In the genomic region with DNA sequence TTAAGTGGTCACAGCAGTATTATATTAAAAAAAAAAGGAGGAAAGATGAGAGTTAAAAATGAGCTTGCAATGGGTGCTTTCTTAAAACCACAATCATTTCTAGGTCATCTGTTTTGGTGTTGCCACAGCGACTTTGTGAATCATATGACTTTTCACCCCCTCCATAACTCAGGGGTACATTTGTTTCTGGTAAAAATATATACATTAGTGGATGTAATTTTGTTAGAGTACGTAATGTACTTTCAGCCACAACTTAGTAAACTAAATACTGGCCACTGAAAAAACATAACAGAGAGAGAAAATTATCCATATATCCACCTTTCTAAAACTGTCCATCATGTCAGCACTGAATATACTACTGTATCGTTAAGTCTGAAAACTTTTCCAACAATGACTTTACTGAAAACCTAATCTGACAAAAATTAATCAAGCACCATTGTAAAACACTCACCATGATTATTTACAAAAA, we compare ENCODE assay signal across 8 cellular contexts. TPM values are rescaled to one million over a fixed set of nuclear protein-coding genes. Genes with fewer than 3 reads are reported as not detected.
DNase-seq lines count a peak whose midpoint lies in the region; ATAC-seq and TF ChIP-seq lines count a peak whose summit lies in the region.

No MANE protein-coding gene starts in this region.

- H3K27me3 ChIP-seq in BLaER1 treated with 17β-estradiol and CSF1 and Interleukin-3, amounts not matched to agents 10 nM and 100 nM, result no peaks in the 10 kb centered on the region
- H3K27me3 ChIP-seq in hepatocyte (no peaks in the 10 kb centered on the region), body of pancreas (no peaks in the 10 kb centered on the region), BE2C (no peaks in the 10 kb centered on the region)

- peak overlapping the region; percentile 56 to 83 (median 68) for H3K4me3 ChIP-seq in BLaER1 treated with 17β-estradiol and CSF1 and Interleukin-3, amounts not matched to agents 10 nM and 100 nM
- H3K4me3 ChIP-seq in hepatocyte (peak overlapping the region; percentile 19), body of pancreas (no peak overlapping the region), BE2C (ENCODE audit: low read depth, low read length) (no peak overlapping the region)

- peak overlapping the region; percentile 98 for H3K27ac Mint-ChIP-seq in T-helper 17 cell

- H3K4me1 ChIP-seq in BLaER1 treated with 17β-estradiol and CSF1 and Interleukin-3, amounts not matched to agents 10 nM and 100 nM, result peaks cover 16 to 67% (median 34%) of the 10 kb centered on the region in 10 experiments
- H3K4me1 ChIP-seq in hepatocyte (ENCODE audit: insufficient read depth) (peaks cover 9% of the 10 kb centered on the region), body of pancreas (peaks cover 44% of the 10 kb centered on the region), BE2C (no peaks in the 10 kb centered on the region)

- H2AFZ ChIP-seq in hepatocyte, result no peak overlapping the region

- H3K9me2 ChIP-seq in hepatocyte (replicated peaks; ENCODE audit: insufficient read depth), result no peaks in the 10 kb centered on the region

- H3K9ac ChIP-seq in BLaER1 treated with 17β-estradiol and CSF1 and Interleukin-3, amounts not matched to agents 10 nM and 100 nM, result peak overlapping the region; percentile 80 to 99 (median 91); a peak in 20 of 22 replicates

- 76% methylated on average over 3 of the region's 3 CpGs for WGBS in hepatocyte (ENCODE audit: low lambda C conversion rate, missing lambda C conversion rate)
- 72 to 77% methylated on average over 3 of the region's 3 CpGs for WGBS in body of pancreas, 2 donors

- H3K27ac ChIP-seq in BLaER1 treated with 17β-estradiol and CSF1 and Interleukin-3, amounts not matched to agents 10 nM and 100 nM, result peak overlapping the region; percentile 86 to 99 (median 97)
- H3K27ac ChIP-seq in hepatocyte, result peak overlapping the region; percentile 86
- peak overlapping the region in 1 of 4 donors; percentile 21 for H3K27ac ChIP-seq in body of pancreas

- H3K4me1 Mint-ChIP-seq in T-helper 17 cell, result peaks cover 46% of the 10 kb centered on the region

- TF ChIP-seq CTCF in hepatocyte (IDR thresholded peaks at IDR 0.05; ENCODE audit: poor library complexity), result no peak
- TF ChIP-seq CTCF in body of pancreas (IDR thresholded peaks at IDR 0.05), result no peak
- TF ChIP-seq CTCF in BE2C (IDR thresholded peaks at IDR 0.05; ENCODE audit: low read depth, low read length), result no peak

- peaks cover 7% of the 10 kb centered on the region for H3K36me3 Mint-ChIP-seq in T-helper 17 cell (ENCODE audit: low read depth)

- peaks cover 10 to 32% (median 26%) of the 10 kb centered on the region in 11 experiments; a peak in 20 of 22 replicates for H3K9me3 ChIP-seq in BLaER1 treated with 17β-estradiol and CSF1 and Interleukin-3, amounts not matched to agents 10 nM and 100 nM (replicated peaks in 1 of 11)
- no peaks in the 10 kb centered on the region for H3K9me3 ChIP-seq in T-helper 17 cell (ENCODE audit: control insufficient read depth, low read length, poor library complexity, severe bottlenecking)
- no peaks in the 10 kb centered on the region for H3K9me3 ChIP-seq in hepatocyte (ENCODE audit: low read depth)
- no peaks in the 10 kb centered on the region for H3K9me3 ChIP-seq in body of pancreas
- H3K9me3 ChIP-seq in BE2C, result no peaks in the 10 kb centered on the region

- H3K4me3 Mint-ChIP-seq in T-helper 17 cell, result peak overlapping the region; percentile 81

- ATAC-seq in HG02852 (IDR thresholded peaks at IDR 0.05; ENCODE audit: unreplicated experiment) (peak; percentile 43), T-helper 17 cell (peak; percentile 74), body of pancreas (no peak)

- DNase-seq in T-helper 17 cell, result no peak
- DNase-seq in hepatocyte (ENCODE audit: low spot score), result no peak
- no peak for DNase-seq in body of pancreas
- no peak for DNase-seq in NCI-H2171 (lab: John Stamatoyannopoulos, UW)
- DNase-seq in NCI-H2081 (lab: John Stamatoyannopoulos, UW), result no peak
- no peak for DNase-seq in BE2C

- H3K36me3 ChIP-seq in BLaER1 treated with 17β-estradiol and CSF1 and Interleukin-3, amounts not matched to agents 10 nM and 100 nM, result peaks cover 7 to 59% (median 44%) of the 10 kb centered on the region in 11 experiments; a peak in 21 of 22 replicates
- H3K36me3 ChIP-seq in hepatocyte (replicated peaks; ENCODE audit: insufficient read depth, low read depth) (no peaks in the 10 kb centered on the region), body of pancreas (replicated peaks in 1 of 2; ENCODE audit: insufficient read depth in 1 of 2, low read depth in 2 of 2) (no peaks in the 10 kb centered on the region), BE2C (no peaks in the 10 kb centered on the region)

- H3K79me2 ChIP-seq in hepatocyte, result peaks cover 77% of the 10 kb centered on the region

- H3K4me2 ChIP-seq in BLaER1 treated with 17β-estradiol and CSF1 and Interleukin-3, amounts not matched to agents 10 nM and 100 nM, result peak overlapping the region; percentile 71 to 92 (median 85); a peak in 21 of 22 replicates
- peak overlapping the region; percentile 74 for H3K4me2 ChIP-seq in hepatocyte

- H3K27me3 Mint-ChIP-seq in T-helper 17 cell, result no peaks in the 10 kb centered on the region

- intact Hi-C loops in body of pancreas (cut with DNase I), result no loop called here

- peaks cover 0 to 38% (median 0%) of the 10 kb centered on the region in 11 experiments; a peak in 7 of 22 replicates for H4K20me1 ChIP-seq in BLaER1 treated with 17β-estradiol and CSF1 and Interleukin-3, amounts not matched to agents 10 nM and 100 nM
- H4K20me1 ChIP-seq in hepatocyte (ENCODE audit: insufficient read depth, poor library complexity, severe bottlenecking), result no peaks in the 10 kb centered on the region

- no peak for TF ChIP-seq POLR2A in body of pancreas (IDR thresholded peaks at IDR 0.05)

RNA-seq across cellular contexts. Expression of a gene that starts 3.4 kb away (rescaled TPM):
- total RNA-seq in T-helper 17 cell, result 100 to 1,000 TPM in 1 of 2 donors, 10 to 100 TPM in 1; 86.2 to 105 TPM
- total RNA-seq in hepatocyte, result 34.5 and 40.6 TPM in 2 replicates
- polyA plus RNA-seq in hepatocyte, result 12.3 and 17.8 TPM in 2 replicates
- 10 to 100 TPM; 26.7 to 37.1 TPM for total RNA-seq in body of pancreas
- polyA plus RNA-seq in BE2C (2012; ENCODE audit: insufficient read depth, insufficient read length, low read depth), result 4.5 TPM

Comparison
In these comparisons a context has a peak if more than half of its experiments do, and no peak if none do; other contexts are left out.
1. H3K4me3 ChIP-seq: peak in BLaER1 treated with 17β-estradiol and CSF1 and Interleukin-3, amounts not matched to agents 10 nM and 100 nM (10 of 10) and hepatocyte (single experiment); none in body of pancreas (0 of 2) and BE2C (single experiment).